ENCODE assay signal across 22 cellular contexts in the genomic region with DNA sequence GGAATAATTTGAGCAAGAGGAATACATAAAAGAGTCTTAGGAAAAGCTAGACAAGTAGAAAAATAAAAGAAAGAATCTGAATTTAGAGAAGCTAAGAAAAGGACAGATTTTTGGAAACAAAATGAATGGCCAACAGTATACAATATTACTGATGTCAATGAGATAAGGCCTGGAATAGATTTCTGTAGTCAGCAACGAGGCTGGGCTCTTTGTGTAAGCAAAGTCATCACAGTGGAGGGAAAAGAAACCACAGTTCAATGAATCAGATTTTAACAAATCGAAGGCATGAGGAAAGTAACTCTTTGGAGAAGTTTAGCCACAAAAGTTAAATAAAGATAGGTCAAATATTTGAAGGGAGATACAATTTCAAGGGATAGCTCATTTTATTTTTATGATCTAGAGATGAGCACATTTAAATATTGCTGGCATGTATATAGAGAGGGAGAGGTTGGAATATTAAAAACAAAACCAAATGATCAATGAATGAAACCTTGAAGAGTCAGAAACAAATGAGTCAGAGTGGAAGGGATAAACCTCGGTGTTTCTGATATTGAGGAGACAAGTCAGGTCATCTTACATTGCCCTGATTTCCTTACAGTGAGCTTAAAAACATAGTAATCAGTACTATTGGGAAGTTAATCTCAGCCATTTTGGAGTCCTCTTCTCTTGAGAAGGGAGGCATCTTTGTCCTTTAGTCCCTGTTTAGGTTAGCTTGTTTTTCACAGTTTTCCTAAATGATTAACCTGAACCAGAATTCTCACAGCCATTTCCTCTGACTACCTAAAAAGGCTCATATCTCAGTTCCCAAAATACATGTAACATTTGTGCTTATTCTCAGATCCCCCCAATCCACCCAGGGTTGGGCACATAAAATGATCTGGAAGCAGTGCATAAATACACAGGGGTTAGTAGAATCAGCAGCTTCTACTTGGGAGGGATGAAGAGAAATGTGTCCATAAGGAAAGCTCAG.
A peak's percentile ranks its signal among the peaks of the same experiment; 100 is the strongest.
DNase-seq lines count a peak whose midpoint lies in the region; ATAC-seq and TF ChIP-seq lines count a peak whose summit lies in the region.
"Had no signal": no experiment of that assay in that cellular context is flagged by ENCODE, and none has a peak within 500 bp of the region (broad histone marks: within the 10 kb centered on the region; RNA-seq: fewer than 3 reads in every experiment).

No MANE protein-coding gene starts in this region.

- no peaks in the 10 kb centered on the region for H3K9me3 ChIP-seq in left lung
- H3K9me3 ChIP-seq: gastrocnemius medialis, SJSA1 had no signal

- no peak overlapping the region for H3K4me3 ChIP-seq in left lung
- H3K4me3 ChIP-seq: gastrocnemius medialis, GM12878, SJSA1, transverse colon had no signal

- H3K27ac ChIP-seq in left lung = no peak overlapping the region
- H3K27ac ChIP-seq: epithelial cell of prostate, gastrocnemius medialis, SJSA1, transverse colon had no signal

- no peak for TF ChIP-seq CTCF in left lung (IDR thresholded peaks at IDR 0.05)

- DNase-seq in AML-193 (lab: John Stamatoyannopoulos, UW) (no peak), DMS 273 treated with DMSO at 0.1 percent for 48 hours (lab: John Stamatoyannopoulos, UW) (no peak), left lung (no peak)
- DNase-seq in stimulated activated CD4-positive, alpha-beta T cell treated with anti-CD3 and anti-CD28 coated beads, Interleukin-4, amount 100 ng/mL, for 4 hours = no peak
- DNase-seq: activated CD4-positive, alpha-beta T cell treated with anti-CD3 and anti-CD28 coated beads for 4 hours; activated CD8-positive, alpha-beta memory T cell treated with anti-CD3 and anti-CD28 coated beads, Interleukin-2, amount 50 U/mL, for 48 hours; Calu3; gastrocnemius medialis; GDM1; left cardiac atrium; NCI-H2029 treated with DMSO at 0.1 percent for 48 hours; NCI-H526; stimulated activated naive B cell treated with anti-CD40 and anti-IgM and Interleukin-4, amounts not matched to agents 10 μg/mL and 1 μg/mL and 100 μg/mL, for 72 hours; T-helper 9 cell; transverse colon had no signal

- H3K27me3 ChIP-seq in left lung = no peaks in the 10 kb centered on the region
- H3K27me3 ChIP-seq: gastrocnemius medialis, SJSA1, transverse colon had no signal

- no peaks in the 10 kb centered on the region for H3K36me3 ChIP-seq in left lung
- H3K36me3 ChIP-seq: gastrocnemius medialis, SJSA1, transverse colon had no signal

- H3K4me1 ChIP-seq in left lung = no peaks in the 10 kb centered on the region
- H3K4me1 ChIP-seq: gastrocnemius medialis, SJSA1, transverse colon had no signal

- intact Hi-C loops in left lung (cut with DNase I) = no loop called here

- ATAC-seq in GM18511 (IDR thresholded peaks at IDR 0.05; ENCODE audit: unreplicated experiment) (peak; percentile 73), GM19324 (IDR thresholded peaks at IDR 0.05; ENCODE audit: low FRiP score, unreplicated experiment) (peak; percentile 57), HG02678 (IDR thresholded peaks at IDR 0.05; ENCODE audit: unreplicated experiment) (peak; percentile 48), HG03565 (IDR thresholded peaks at IDR 0.05; ENCODE audit: unreplicated experiment) (peak; percentile 41), left lung (no peak)
- ATAC-seq: gastrocnemius medialis; GM12878; left cardiac atrium; stimulated activated naive B cell treated with anti-CD40 and anti-IgM and Interleukin-4, amounts not matched to agents 10 μg/mL and 1 μg/mL and 100 μg/mL, for 72 hours had no signal
